Comparison of ENCODE assay signal across 2 cellular contexts in the genomic region with DNA sequence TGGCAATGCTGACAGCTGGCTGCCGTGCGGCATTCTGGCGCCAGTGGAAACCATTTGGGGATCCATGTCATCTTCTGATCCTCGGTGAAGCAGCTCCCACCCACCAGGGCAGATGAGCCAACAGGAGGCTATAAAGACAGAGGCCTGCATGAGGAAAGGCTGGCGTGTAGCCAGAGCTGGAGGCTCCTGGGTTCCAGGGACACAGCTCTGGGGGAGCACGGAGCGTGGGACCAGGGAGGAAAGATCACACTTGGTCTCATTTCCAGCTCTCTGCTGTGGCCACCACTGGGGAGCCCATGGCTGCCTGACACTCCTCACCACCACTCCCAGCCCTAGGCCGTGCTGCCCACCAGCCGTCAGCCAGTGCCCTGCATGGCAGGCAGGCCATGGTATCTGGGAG.
TF ChIP-seq lines count a peak whose summit lies in the region.

No MANE protein-coding gene starts in this region.

TF ChIP-seq in A549, 52 proteins besides CTCF, POLR2A, EP300 and RAD21:
- TF ChIP-seq, protein P1, sequence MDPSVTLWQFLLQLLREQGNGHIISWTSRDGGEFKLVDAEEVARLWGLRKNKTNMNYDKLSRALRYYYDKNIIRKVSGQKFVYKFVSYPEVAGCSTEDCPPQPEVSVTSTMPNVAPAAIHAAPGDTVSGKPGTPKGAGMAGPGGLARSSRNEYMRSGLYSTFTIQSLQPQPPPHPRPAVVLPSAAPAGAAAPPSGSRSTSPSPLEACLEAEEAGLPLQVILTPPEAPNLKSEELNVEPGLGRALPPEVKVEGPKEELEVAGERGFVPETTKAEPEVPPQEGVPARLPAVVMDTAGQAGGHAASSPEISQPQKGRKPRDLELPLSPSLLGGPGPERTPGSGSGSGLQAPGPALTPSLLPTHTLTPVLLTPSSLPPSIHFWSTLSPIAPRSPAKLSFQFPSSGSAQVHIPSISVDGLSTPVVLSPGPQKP (IDR thresholded peaks at IDR 0.05; ENCODE audit: low read depth, low read length): no peak
- TF ChIP-seq ESRRA (IDR thresholded peaks at IDR 0.05; ENCODE audit: borderline replicate concordance, low read length) (no peak), GATA3 (IDR thresholded peaks at IDR 0.05; ENCODE audit: borderline replicate concordance) (no peak), FOSB (CRISPR knock-in tag; IDR thresholded peaks at IDR 0.05) (no peak), NPAS2 (CRISPR knock-in tag; IDR thresholded peaks at IDR 0.05; ENCODE audit: borderline replicate concordance) (no peak)

TF ChIP-seq in H1, 55 proteins besides CTCF, POLR2A, EP300 and RAD21:
- TF ChIP-seq RXRA (IDR thresholded peaks at IDR 0.05; ENCODE audit: insufficient read depth, low read depth, low read length) (no peak), EZH2 (IDR thresholded peaks at IDR 0.05; ENCODE audit: low read depth, low read length, severe bottlenecking) (no peak), SP2 (IDR thresholded peaks at IDR 0.05; ENCODE audit: low read length) (no peak), TAF1 (IDR thresholded peaks at IDR 0.05; ENCODE audit: low read depth, low read length) (no peak), CBX5 (IDR thresholded peaks at IDR 0.05; ENCODE audit: low read depth, low read length) (no peak), CHD2 (IDR thresholded peaks at IDR 0.05; ENCODE audit: low read length) (no peak), JUND (IDR thresholded peaks at IDR 0.05; ENCODE audit: low read length) (no peak), GTF2F1 (IDR thresholded peaks at IDR 0.05; ENCODE audit: borderline replicate concordance, low read depth, low read length) (no peak)
- TF ChIP-seq, protein P2, sequence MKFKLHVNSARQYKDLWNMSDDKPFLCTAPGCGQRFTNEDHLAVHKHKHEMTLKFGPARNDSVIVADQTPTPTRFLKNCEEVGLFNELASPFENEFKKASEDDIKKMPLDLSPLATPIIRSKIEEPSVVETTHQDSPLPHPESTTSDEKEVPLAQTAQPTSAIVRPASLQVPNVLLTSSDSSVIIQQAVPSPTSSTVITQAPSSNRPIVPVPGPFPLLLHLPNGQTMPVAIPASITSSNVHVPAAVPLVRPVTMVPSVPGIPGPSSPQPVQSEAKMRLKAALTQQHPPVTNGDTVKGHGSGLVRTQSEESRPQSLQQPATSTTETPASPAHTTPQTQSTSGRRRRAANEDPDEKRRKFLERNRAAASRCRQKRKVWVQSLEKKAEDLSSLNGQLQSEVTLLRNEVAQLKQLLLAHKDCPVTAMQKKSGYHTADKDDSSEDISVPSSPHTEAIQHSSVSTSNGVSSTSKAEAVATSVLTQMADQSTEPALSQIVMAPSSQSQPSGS (IDR thresholded peaks at IDR 0.05; ENCODE audit: low read length): no peak
TF ChIP-seq in H1: peak in this region for 0.
